ENCODE assay signal across 24 cellular contexts in the genomic region with DNA sequence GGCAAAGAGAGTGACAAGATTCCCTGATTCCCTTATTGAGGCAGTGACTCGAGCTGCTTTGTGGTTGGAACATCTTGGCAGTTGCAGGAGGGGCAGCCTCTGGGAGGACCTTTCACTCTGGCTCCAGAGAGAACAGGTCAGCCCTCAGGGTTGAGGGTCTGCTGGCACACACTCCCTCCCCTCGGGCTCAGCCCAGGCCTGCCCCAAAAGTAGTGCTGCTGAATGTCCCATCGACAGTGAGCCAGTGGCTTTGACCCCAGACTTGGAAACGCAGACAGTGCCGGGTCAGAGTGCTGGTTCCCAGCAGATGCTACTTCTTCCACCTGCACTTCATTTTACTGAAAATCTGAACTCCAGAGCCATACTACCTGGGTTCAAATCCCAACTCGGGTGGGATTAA. TPM values are rescaled to one million over a fixed set of nuclear protein-coding genes. Genes with fewer than 3 reads are reported as not detected.
DNase-seq lines count a peak whose midpoint lies in the region; ATAC-seq, FAIRE-seq and TF ChIP-seq lines count a peak whose summit lies in the region.
"Had no signal": no experiment of that assay in that cellular context is flagged by ENCODE, and none has a peak within 500 bp of the region (broad histone marks: within the 10 kb centered on the region; RNA-seq: fewer than 3 reads in every experiment).

No MANE protein-coding gene starts in this region.

- TF ChIP-seq CTCF in H1 (IDR thresholded peaks at IDR 0.05; ENCODE audit: control extremely low read depth in 1 of 3, insufficient read depth in 1 of 3, low read depth in 1 of 3, low read length in 3 of 3) (no peak), upper lobe of right lung (IDR thresholded peaks at IDR 0.05) (no peak)

- ATAC-seq in upper lobe of right lung, result no peak
- no peak for ATAC-seq in stimulated activated naive B cell treated with anti-CD40 and anti-IgM and Interleukin-4, amounts not matched to agents 10 μg/mL and 1 μg/mL and 100 μg/mL, for 72 hours (replicated peaks)
- no peak for ATAC-seq in stimulated activated memory B cell treated with anti-CD40 and anti-IgM and Interleukin-4, amounts not matched to agents 10 μg/mL and 1 μg/mL and 100 μg/mL, for 72 hours
- no peak for ATAC-seq in HG03378 (IDR thresholded peaks at IDR 0.05; ENCODE audit: unreplicated experiment)
- ATAC-seq: Right ventricle myocardium inferior had no signal

- H3K23me2 ChIP-seq in H1 (ENCODE audit: low read depth, low read length), result no peaks in the 10 kb centered on the region

- H4K8ac ChIP-seq in H1 (ENCODE audit: extremely low read depth, insufficient read depth, low read length) (no peak overlapping the region), neuronal stem cell (ENCODE audit: low read depth, low read length) (no peak overlapping the region)

- H2AFZ ChIP-seq in H1 (ENCODE audit: low read length) (peak overlapping the region; percentile 60; the same call in 1 of the 2 replicates), neuronal stem cell (ENCODE audit: low read length) (no peak overlapping the region)

- H3K4me1 ChIP-seq in H1 (replicated peaks in 1 of 4; ENCODE audit: control insufficient read depth in 3 of 4, insufficient read depth in 4 of 4, low read length in 3 of 4) (no peaks in the 10 kb centered on the region), neuronal stem cell (ENCODE audit: control insufficient read depth in 2 of 2, insufficient read depth in 1 of 2, low read depth in 1 of 2, low read length in 2 of 2) (peaks cover 0 to 8% of the 10 kb centered on the region in 2 donors), upper lobe of right lung (no peaks in the 10 kb centered on the region)

- intact Hi-C loops in activated CD4-positive, alpha-beta memory T cell treated with anti-CD3 and anti-CD28 coated beads for 36 hours (cut with micrococcal nuclease), result no loop called here
- intact Hi-C loops in upper lobe of right lung (cut with DNase I), result no loop called here

- no peak for TF ChIP-seq POLR2A in H1 (IDR thresholded peaks at IDR 0.05; ENCODE audit: control extremely low read depth in 1 of 2, low read depth in 2 of 2, low read length in 2 of 2)

- no peak overlapping the region for H2AK5ac ChIP-seq in H1 (ENCODE audit: low read depth, low read length)
- no peak overlapping the region for H2AK5ac ChIP-seq in neuronal stem cell (ENCODE audit: low read depth, low read length)

- H3K27me3 Mint-ChIP-seq in activated CD4-positive, alpha-beta memory T cell treated with anti-CD3 and anti-CD28 coated beads for 36 hours, result peaks cover 7% of the 10 kb centered on the region
- H3K27me3 Mint-ChIP-seq in activated CD4-positive, alpha-beta memory T cell treated with anti-CD3 and anti-CD28 coated beads, Interleukin-2, amount 10 ng/mL, durations not matched to agents 7 days and 5 days, result peaks cover 4% of the 10 kb centered on the region
- peaks cover 24 to 29% of the 10 kb centered on the region in 2 donors for H3K27me3 Mint-ChIP-seq in stimulated activated naive B cell treated with anti-CD40 and anti-IgM and Interleukin-4, amounts not matched to agents 10 μg/mL and 1 μg/mL and 100 μg/mL, for 72 hours
- peaks cover 18% of the 10 kb centered on the region for H3K27me3 Mint-ChIP-seq in stimulated activated memory B cell treated with anti-CD40 and anti-IgM and Interleukin-4, amounts not matched to agents 10 μg/mL and 1 μg/mL and 100 μg/mL, for 72 hours

- H3K27ac Mint-ChIP-seq in activated CD4-positive, alpha-beta memory T cell treated with anti-CD3 and anti-CD28 coated beads for 36 hours, result no peak overlapping the region
- H3K27ac Mint-ChIP-seq in activated CD4-positive, alpha-beta memory T cell treated with anti-CD3 and anti-CD28 coated beads, Interleukin-2, amount 10 ng/mL, durations not matched to agents 7 days and 5 days, result no peak overlapping the region
- H3K27ac Mint-ChIP-seq in stimulated activated naive B cell treated with anti-CD40 and anti-IgM and Interleukin-4, amounts not matched to agents 10 μg/mL and 1 μg/mL and 100 μg/mL, for 72 hours, result no peak overlapping the region
- H3K27ac Mint-ChIP-seq in stimulated activated memory B cell treated with anti-CD40 and anti-IgM and Interleukin-4, amounts not matched to agents 10 μg/mL and 1 μg/mL and 100 μg/mL, for 72 hours, result no peak overlapping the region
- H3K27ac Mint-ChIP-seq: H9 had no signal

- H3K27ac ChIP-seq in H1 (ENCODE audit: low read depth, low read length), result no peak overlapping the region
- H3K27ac ChIP-seq in neuronal stem cell (replicated peaks; ENCODE audit: low read length), result no peak overlapping the region
- H3K27ac ChIP-seq in upper lobe of right lung, result no peak overlapping the region
- H3K27ac ChIP-seq: 22Rv1, C4-2B, KMS-11 had no signal

- H3K36me3 ChIP-seq in H1 (ENCODE audit: control insufficient read depth in 2 of 4, insufficient read depth in 4 of 4, low read length in 3 of 4), result no peaks in the 10 kb centered on the region
- no peaks in the 10 kb centered on the region for H3K36me3 ChIP-seq in neuronal stem cell (replicated peaks in 1 of 2; ENCODE audit: control insufficient read depth in 2 of 2, insufficient read depth in 2 of 2, low read length in 2 of 2)
- H3K36me3 ChIP-seq in upper lobe of right lung, result no peaks in the 10 kb centered on the region

- CTCF ChIA-PET in activated CD4-positive, alpha-beta memory T cell treated with anti-CD3 and anti-CD28 coated beads for 36 hours (lab: Charles Lee), result no interaction called here
- CTCF ChIA-PET in activated CD4-positive, alpha-beta memory T cell treated with anti-CD3 and anti-CD28 coated beads, Interleukin-2, amount 10 ng/mL, durations not matched to agents 7 days and 5 days (lab: Charles Lee), result no interaction called here
- CTCF ChIA-PET in H1 (lab: Charles Lee; ENCODE audit: partially characterized antibody), result interaction anchor here (0.7 kb wide), 1 partner anchor 267 kb away, joined by 3 read pairs; no protein-coding TSS in a partner anchor

- H3K23ac ChIP-seq in H1 (ENCODE audit: insufficient read length) (no peak overlapping the region), neuronal stem cell (ENCODE audit: low read depth, low read length, poor library complexity) (no peak overlapping the region)

- H3K27me3 ChIP-seq in H1 (replicated peaks in 1 of 4; ENCODE audit: control insufficient read depth in 3 of 4, extremely low read depth in 1 of 4, insufficient read depth in 3 of 4, low read length in 3 of 4), result no peaks in the 10 kb centered on the region
- H3K27me3 ChIP-seq in neuronal stem cell (ENCODE audit: control insufficient read depth in 3 of 3, insufficient read depth in 3 of 3, low read depth in 1 of 3, low read length in 3 of 3), result peaks cover 0 to 4% (median 0%) of the 10 kb centered on the region in 3 experiments
- no peaks in the 10 kb centered on the region for H3K27me3 ChIP-seq in upper lobe of right lung

- no peak for TF ChIP-seq RAD21 in H1 (IDR thresholded peaks at IDR 0.05 in 1 of 2, conservative IDR thresholded peaks at IDR 0.05 in 1 of 2; ENCODE audit: low read depth in 2 of 2, low read length in 2 of 2)

- H3K36me3 Mint-ChIP-seq in activated CD4-positive, alpha-beta memory T cell treated with anti-CD3 and anti-CD28 coated beads for 36 hours, result no peaks in the 10 kb centered on the region
- no peaks in the 10 kb centered on the region for H3K36me3 Mint-ChIP-seq in activated CD4-positive, alpha-beta memory T cell treated with anti-CD3 and anti-CD28 coated beads, Interleukin-2, amount 10 ng/mL, durations not matched to agents 7 days and 5 days (ENCODE audit: low read depth)
- H3K36me3 Mint-ChIP-seq in stimulated activated naive B cell treated with anti-CD40 and anti-IgM and Interleukin-4, amounts not matched to agents 10 μg/mL and 1 μg/mL and 100 μg/mL, for 72 hours, result no peaks in the 10 kb centered on the region
- no peaks in the 10 kb centered on the region for H3K36me3 Mint-ChIP-seq in stimulated activated memory B cell treated with anti-CD40 and anti-IgM and Interleukin-4, amounts not matched to agents 10 μg/mL and 1 μg/mL and 100 μg/mL, for 72 hours

- no peak overlapping the region for H4K5ac ChIP-seq in H1 (ENCODE audit: insufficient read length, low read depth, low read length)

- no peaks in the 10 kb centered on the region for H3K79me2 ChIP-seq in H1 (ENCODE audit: control insufficient read depth in 1 of 2, insufficient read depth in 2 of 2, low read length in 2 of 2)

- no peak overlapping the region for H2BK5ac ChIP-seq in H1 (ENCODE audit: low read depth, low read length)
- H2BK5ac ChIP-seq in neuronal stem cell (ENCODE audit: low read length), result no peak overlapping the region

- no peak overlapping the region for H2BK120ac ChIP-seq in H1 (replicated peaks; ENCODE audit: low read depth, low read length)
- H2BK120ac ChIP-seq in neuronal stem cell (ENCODE audit: low read depth, low read length), result no peak overlapping the region

- no peak overlapping the region for H2BK20ac ChIP-seq in H1 (ENCODE audit: low read length)

- H3K79me1 ChIP-seq in H1 (ENCODE audit: low read depth, low read length), result no peaks in the 10 kb centered on the region
- H3K79me1 ChIP-seq in neuronal stem cell (ENCODE audit: low read depth, low read length), result no peaks in the 10 kb centered on the region

- no peaks in the 10 kb centered on the region for H4K20me1 ChIP-seq in H1 (replicated peaks in 1 of 2; ENCODE audit: control insufficient read depth in 1 of 2, insufficient read depth in 2 of 2, low read length in 2 of 2)

- no peak overlapping the region for H3K18ac ChIP-seq in H1 (ENCODE audit: extremely low read depth, low read length)
- peak overlapping the region; percentile 13 for H3K18ac ChIP-seq in neuronal stem cell (ENCODE audit: low read length)

- no peak overlapping the region for H3K9ac ChIP-seq in H1 (replicated peaks in 1 of 4; ENCODE audit: extremely low read depth in 1 of 4, low read depth in 3 of 4, low read length in 3 of 4)
- H3K9ac ChIP-seq in neuronal stem cell (ENCODE audit: low read depth, low read length, poor library complexity), result no peak overlapping the region
- H3K9ac ChIP-seq: KMS-11 had no signal

- no peak overlapping the region for H2BK12ac ChIP-seq in H1 (ENCODE audit: low read depth, low read length)
- H2BK12ac ChIP-seq in neuronal stem cell (ENCODE audit: low read length), result no peak overlapping the region

- no peaks in the 10 kb centered on the region for H3K4me1 Mint-ChIP-seq in activated CD4-positive, alpha-beta memory T cell treated with anti-CD3 and anti-CD28 coated beads for 36 hours (ENCODE audit: low read depth)
- H3K4me1 Mint-ChIP-seq in activated CD4-positive, alpha-beta memory T cell treated with anti-CD3 and anti-CD28 coated beads, Interleukin-2, amount 10 ng/mL, durations not matched to agents 7 days and 5 days, result no peaks in the 10 kb centered on the region
- peaks cover 13 to 18% of the 10 kb centered on the region in 2 donors for H3K4me1 Mint-ChIP-seq in stimulated activated naive B cell treated with anti-CD40 and anti-IgM and Interleukin-4, amounts not matched to agents 10 μg/mL and 1 μg/mL and 100 μg/mL, for 72 hours
- H3K4me1 Mint-ChIP-seq in stimulated activated memory B cell treated with anti-CD40 and anti-IgM and Interleukin-4, amounts not matched to agents 10 μg/mL and 1 μg/mL and 100 μg/mL, for 72 hours, result peaks cover 7% of the 10 kb centered on the region
- H3K4me1 Mint-ChIP-seq: H9 had no signal

- H4K91ac ChIP-seq in H1 (replicated peaks; ENCODE audit: insufficient read length, low read length) (no peak overlapping the region), neuronal stem cell (ENCODE audit: low read depth, low read length, poor library complexity) (no peak overlapping the region)

- WGBS in H1 (ENCODE audit: extremely low coverage in 1 of 2, insufficient coverage in 1 of 2, insufficient read length in 1 of 2, insufficient replicate concordance in 2 of 2, low coverage in 1 of 2, low lambda C conversion rate in 2 of 2, missing lambda C conversion rate in 1 of 2), 2 experiments, result 82% methylated on average over 6 of the region's 6 CpGs; no CpG with 5 or more reads in 1 of the 2 experiments
- WGBS in neuronal stem cell (ENCODE audit: extremely low coverage in 2 of 2, insufficient read length in 2 of 2, insufficient replicate concordance in 1 of 2), 2 donors, result no CpG with 5 or more reads among the region's 6 CpGs

- no peak overlapping the region for H3K4ac ChIP-seq in H1 (replicated peaks; ENCODE audit: insufficient read length, low read depth, low read length)
- no peak overlapping the region for H3K4ac ChIP-seq in neuronal stem cell (ENCODE audit: low read length)

- TF ChIP-seq EP300 in H1 (IDR thresholded peaks at IDR 0.05; ENCODE audit: borderline replicate concordance in 1 of 2, low read depth in 2 of 2, low read length in 2 of 2), result no peak

- peak; percentile 3 for DNase-seq in activated CD4-positive, alpha-beta memory T cell treated with anti-CD3 and anti-CD28 coated beads for 36 hours
- no peak for DNase-seq in activated CD4-positive, alpha-beta memory T cell treated with anti-CD3 and anti-CD28 coated beads, Interleukin-2, amount 10 ng/mL, durations not matched to agents 7 days and 5 days
- peak in 1 of 2 experiments; percentile 33 for DNase-seq in H1 (ENCODE audit: low read depth in 1 of 2, low spot score in 2 of 2)
- no peak for DNase-seq in neuronal stem cell (ENCODE audit: low spot score)
- peak; percentile 35 for DNase-seq in upper lobe of right lung
- no peak for DNase-seq in stimulated activated naive B cell treated with anti-CD40 and anti-IgM and Interleukin-4, amounts not matched to agents 10 μg/mL and 1 μg/mL and 100 μg/mL, for 72 hours
- DNase-seq: AML-193, DND-41, H9, NCI-H1417, NCI-H187, NCI-H2107, NCI-H2227 treated with DMSO at 0.1 percent for 48 hours, NCI-H510A treated with DMSO at 0.1 percent for 48 hours, NCI-H774 had no signal

- H3K14ac ChIP-seq in H1 (ENCODE audit: insufficient read length), result no peak overlapping the region
- H3K14ac ChIP-seq in neuronal stem cell (ENCODE audit: low read length), result no peak overlapping the region

- no peak for FAIRE-seq in H1 (lab: Jason Lieb, UNC)
- FAIRE-seq: RCC 7860 had no signal

- H2BK15ac ChIP-seq in H1 (ENCODE audit: low read length) (no peak overlapping the region), neuronal stem cell (ENCODE audit: low read length) (no peak overlapping the region)

- no peak overlapping the region for H3K4me3 Mint-ChIP-seq in activated CD4-positive, alpha-beta memory T cell treated with anti-CD3 and anti-CD28 coated beads for 36 hours
- no peak overlapping the region for H3K4me3 Mint-ChIP-seq in activated CD4-positive, alpha-beta memory T cell treated with anti-CD3 and anti-CD28 coated beads, Interleukin-2, amount 10 ng/mL, durations not matched to agents 7 days and 5 days
- H3K4me3 Mint-ChIP-seq in stimulated activated naive B cell treated with anti-CD40 and anti-IgM and Interleukin-4, amounts not matched to agents 10 μg/mL and 1 μg/mL and 100 μg/mL, for 72 hours, result no peak overlapping the region
- H3K4me3 Mint-ChIP-seq in stimulated activated memory B cell treated with anti-CD40 and anti-IgM and Interleukin-4, amounts not matched to agents 10 μg/mL and 1 μg/mL and 100 μg/mL, for 72 hours, result no peak overlapping the region
- H3K4me3 Mint-ChIP-seq: H9 had no signal

- no peaks in the 10 kb centered on the region for H3K9me3 Mint-ChIP-seq in activated CD4-positive, alpha-beta memory T cell treated with anti-CD3 and anti-CD28 coated beads for 36 hours
- no peaks in the 10 kb centered on the region for H3K9me3 Mint-ChIP-seq in activated CD4-positive, alpha-beta memory T cell treated with anti-CD3 and anti-CD28 coated beads, Interleukin-2, amount 10 ng/mL, durations not matched to agents 7 days and 5 days
- no peaks in the 10 kb centered on the region for H3K9me3 Mint-ChIP-seq in stimulated activated naive B cell treated with anti-CD40 and anti-IgM and Interleukin-4, amounts not matched to agents 10 μg/mL and 1 μg/mL and 100 μg/mL, for 72 hours
- H3K9me3 Mint-ChIP-seq in stimulated activated memory B cell treated with anti-CD40 and anti-IgM and Interleukin-4, amounts not matched to agents 10 μg/mL and 1 μg/mL and 100 μg/mL, for 72 hours, result no peaks in the 10 kb centered on the region
- H3K9me3 Mint-ChIP-seq: H9 had no signal

- no peak overlapping the region for H3K56ac ChIP-seq in H1 (replicated peaks; ENCODE audit: insufficient read length, low read depth, low read length)

- no peak overlapping the region for H3K4me3 ChIP-seq in H1 (ENCODE audit: extremely low read depth in 1 of 4, insufficient read depth in 2 of 4, low read depth in 3 of 4, low read length in 4 of 4)
- H3K4me3 ChIP-seq in neuronal stem cell (ENCODE audit: low read length in 2 of 2), result no peak overlapping the region
- no peak overlapping the region for H3K4me3 ChIP-seq in upper lobe of right lung

- no peaks in the 10 kb centered on the region for H3K9me3 ChIP-seq in H1 (ENCODE audit: insufficient read depth in 2 of 2, low read depth in 1 of 2, low read length in 1 of 2)
- no peaks in the 10 kb centered on the region for H3K9me3 ChIP-seq in neuronal stem cell (replicated peaks in 1 of 2; ENCODE audit: control insufficient read depth in 2 of 2, insufficient read depth in 1 of 2, low read depth in 1 of 2, low read length in 2 of 2)
- no peaks in the 10 kb centered on the region for H3K9me3 ChIP-seq in upper lobe of right lung

- H3K4me2 ChIP-seq in H1 (ENCODE audit: insufficient read depth in 1 of 2, low read depth in 2 of 2, low read length in 2 of 2) (no peak overlapping the region), neuronal stem cell (ENCODE audit: insufficient read depth, low read length, poor library complexity, severe bottlenecking) (no peak overlapping the region)
- H3K4me2 ChIP-seq: KMS-11 had no signal

- POLR2A ChIA-PET in activated CD4-positive, alpha-beta memory T cell treated with anti-CD3 and anti-CD28 coated beads for 36 hours (lab: Charles Lee), result no interaction called here
- POLR2A ChIA-PET in activated CD4-positive, alpha-beta memory T cell treated with anti-CD3 and anti-CD28 coated beads, Interleukin-2, amount 10 ng/mL, durations not matched to agents 7 days and 5 days (lab: Charles Lee), result no interaction called here
- POLR2A ChIA-PET in H1 (lab: Charles Lee; ENCODE audit: partially characterized antibody), result no interaction called here

RNA-seq across cellular contexts. Expression of a gene that starts 25.6 kb away (rescaled TPM):
- under 1 TPM in 1 of 2 experiments, not detected in 1; 0.05 TPM for total RNA-seq in activated CD4-positive, alpha-beta memory T cell treated with anti-CD3 and anti-CD28 coated beads for 36 hours
- not detected for total RNA-seq in activated CD4-positive, alpha-beta memory T cell treated with anti-CD3 and anti-CD28 coated beads, Interleukin-2, amount 10 ng/mL, durations not matched to agents 7 days and 5 days
- total RNA-seq in H1 (2021; fragmentation: NEBNext Ultra II Directional; extraction: Animal tissue kit (Norgen Biotek cat#: 25700)), result 0.61 and 1.2 TPM in 2 replicates
- polyA plus RNA-seq in H1 (2011; rRNA removed), result 0.14 and 0.20 TPM in 2 replicates
- polyA plus RNA-seq in H1 (2011; cell fraction: cytosol; rRNA removed), result 0.17 TPM
- 0.53 TPM for polyA plus RNA-seq in H1 (2011; cell fraction: nucleus; rRNA removed)
- 0.08 to 0.39 TPM (median 0.32 TPM) in 4 replicates for polyA plus RNA-seq in H1 (2012, experiment 1 of 2)
- 0.16 TPM for polyA plus RNA-seq in H1 (2012, experiment 2 of 2)
- 0.47 TPM for polyA plus RNA-seq in H1 (2013, experiment 1 of 2)
- polyA plus RNA-seq in H1 (2013, experiment 2 of 2), result 0.31 TPM
- 0.38 and 0.41 TPM in 2 replicates for polyA minus RNA-seq in H1 (2011; rRNA and poly(A)+ RNA removed)
- 0.22 TPM for polyA minus RNA-seq in H1 (2011; cell fraction: cytosol; rRNA and poly(A)+ RNA removed)
- polyA minus RNA-seq in H1 (2011; cell fraction: nucleus; rRNA and poly(A)+ RNA removed), result 0.70 TPM
- 0.15 TPM for polyA plus RNA-seq in neuronal stem cell (2013, experiment 1 of 2)
- polyA plus RNA-seq in neuronal stem cell (2013, experiment 2 of 2), result 0.17 TPM
- 0.06 TPM for total RNA-seq in upper lobe of right lung
- total RNA-seq: G401, HT-29 had no signal

Comparison
In these comparisons a context has a peak if more than half of its experiments do, and no peak if none do; other contexts are left out.
1. DNase-seq: peak in activated CD4-positive, alpha-beta memory T cell treated with anti-CD3 and anti-CD28 coated beads for 36 hours (single experiment) and upper lobe of right lung (single experiment); none in activated CD4-positive, alpha-beta memory T cell treated with anti-CD3 and anti-CD28 coated beads, Interleukin-2, amount 10 ng/mL, durations not matched to agents 7 days and 5 days (single experiment), neuronal stem cell (single experiment) and stimulated activated naive B cell treated with anti-CD40 and anti-IgM and Interleukin-4, amounts not matched to agents 10 μg/mL and 1 μg/mL and 100 μg/mL, for 72 hours (single experiment).